Comparison of ENCODE assay signal across 20 cellular contexts in the genomic region with DNA sequence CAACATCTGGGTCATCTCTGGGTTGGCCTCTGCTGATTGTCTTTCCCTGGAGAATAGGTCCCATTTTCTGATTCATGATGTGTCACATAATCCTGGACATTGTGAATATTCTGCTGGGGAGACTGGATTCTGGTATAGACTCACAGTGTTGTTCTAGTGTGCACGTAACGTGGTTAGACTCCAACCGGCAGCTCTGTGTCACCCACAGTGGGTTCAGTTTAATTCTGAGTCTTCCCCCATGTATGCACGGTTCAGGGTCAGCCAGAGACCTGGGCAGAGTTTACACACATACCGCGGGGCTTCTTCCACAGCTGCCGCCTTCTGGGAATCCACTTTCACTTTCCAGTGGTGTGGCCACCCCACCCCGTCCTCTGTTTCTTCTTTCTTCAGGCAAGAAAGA. TPM values are rescaled to one million over a fixed set of nuclear protein-coding genes. Genes with fewer than 3 reads are reported as not detected.
DNase-seq lines count a peak whose midpoint lies in the region; ATAC-seq and TF ChIP-seq lines count a peak whose summit lies in the region.
"Had no signal": no experiment of that assay in that cellular context is flagged by ENCODE, and none has a peak within 500 bp of the region (broad histone marks: within the 10 kb centered on the region; RNA-seq: fewer than 3 reads in every experiment).

No MANE protein-coding gene starts in this region.

- TF ChIP-seq CTCF in HFFc6 (IDR thresholded peaks at IDR 0.05), result no peak
- TF ChIP-seq CTCF in WTC11 (IDR thresholded peaks at IDR 0.05), result no peak

- peak overlapping the region; percentile 68 for H3K27ac Mint-ChIP-seq in HFFc6
- H3K27ac Mint-ChIP-seq in WTC11, result peak overlapping the region; percentile 53; the same call in 1 of the 2 replicates
- H3K27ac Mint-ChIP-seq: CD14-positive monocyte had no signal

- POLR2A ChIA-PET in WTC11 (lab: Charles Lee), result no interaction called here

- H3K4me1 Mint-ChIP-seq in HFFc6 (ENCODE audit: low read depth), result peaks cover 68% of the 10 kb centered on the region
- H3K4me1 Mint-ChIP-seq in WTC11, result no peaks in the 10 kb centered on the region
- H3K4me1 Mint-ChIP-seq: CD14-positive monocyte had no signal

- no peak for ATAC-seq in WTC11
- ATAC-seq: K562, left lobe of liver had no signal

- CTCF ChIA-PET in WTC11 (lab: Charles Lee), result no interaction called here

- H3K36me3 Mint-ChIP-seq in HFFc6 (ENCODE audit: low read depth) (peaks cover 29% of the 10 kb centered on the region), WTC11 (peaks cover 77% of the 10 kb centered on the region)
- H3K36me3 Mint-ChIP-seq: CD14-positive monocyte had no signal

- H3K9me3 Mint-ChIP-seq in HFFc6 (peaks cover 13% of the 10 kb centered on the region), WTC11 (peaks cover 6% of the 10 kb centered on the region)

- intact Hi-C loops in cardiac septum (cut with DNase I), result no loop called here

- H3K27me3 Mint-ChIP-seq in HFFc6 (ENCODE audit: insufficient read depth) (peaks cover 9% of the 10 kb centered on the region), WTC11 (ENCODE audit: low read depth) (no peaks in the 10 kb centered on the region)

- DNase-seq in A172 (ENCODE audit: low spot score) (peak; percentile 13), HFFc6 (peak; percentile 88), WTC11 (ENCODE audit: low spot score) (no peak), fibroblast of peridontal ligament (ENCODE audit: extremely low read depth) (peak; percentile 23), amniotic stem cell (lab: John Stamatoyannopoulos, UW) (no peak), cardiac septum (ENCODE audit: low spot score) (no peak), hypothalamus (lab: John Stamatoyannopoulos, UW) (no peak), NCI-H2107 treated with DMSO at 0.1 percent for 48 hours (lab: John Stamatoyannopoulos, UW; ENCODE audit: unreplicated experiment) (no peak)
- DNase-seq: 8988T; activated CD4-positive, alpha-beta T cell treated with anti-CD3 and anti-CD28 coated beads for 48 hours; DMS 273 treated with DMSO at 0.1 percent for 48 hours; NCI-H1930; NCI-H446 treated with DMSO at 0.1 percent for 48 hours; NK-92 treated with Interleukin-12 subunit alpha and Interleukin-12 subunit beta, amount 100 ng/mL, for 24 hours; spleen; stimulated activated CD4-positive, alpha-beta T cell treated with anti-CD3 and anti-CD28 coated beads, Interleukin-4, amount 100 ng/mL, for 4 hours had no signal

- H3K4me3 Mint-ChIP-seq in HFFc6 (peak overlapping the region; percentile 51), WTC11 (no peak overlapping the region)
- H3K4me3 Mint-ChIP-seq: CD14-positive monocyte had no signal

TF ChIP-seq in WTC11, 78 proteins besides CTCF, POLR2A, EP300 and RAD21:
- TF ChIP-seq ZNF219 (CRISPR knock-in tag; IDR thresholded peaks at IDR 0.05; ENCODE audit: borderline replicate concordance) (no peak), TCF7 (CRISPR knock-in tag; IDR thresholded peaks at IDR 0.05; ENCODE audit: low read depth) (no peak), GRHL2 (CRISPR knock-in tag; IDR thresholded peaks at IDR 0.05; ENCODE audit: insufficient replicate concordance, severe bottlenecking) (no peak), JAZF1 (CRISPR knock-in tag; IDR thresholded peaks at IDR 0.05) (no peak), CBFB (CRISPR knock-in tag; IDR thresholded peaks at IDR 0.05; ENCODE audit: low read depth) (no peak)
- TF ChIP-seq, protein P1, sequence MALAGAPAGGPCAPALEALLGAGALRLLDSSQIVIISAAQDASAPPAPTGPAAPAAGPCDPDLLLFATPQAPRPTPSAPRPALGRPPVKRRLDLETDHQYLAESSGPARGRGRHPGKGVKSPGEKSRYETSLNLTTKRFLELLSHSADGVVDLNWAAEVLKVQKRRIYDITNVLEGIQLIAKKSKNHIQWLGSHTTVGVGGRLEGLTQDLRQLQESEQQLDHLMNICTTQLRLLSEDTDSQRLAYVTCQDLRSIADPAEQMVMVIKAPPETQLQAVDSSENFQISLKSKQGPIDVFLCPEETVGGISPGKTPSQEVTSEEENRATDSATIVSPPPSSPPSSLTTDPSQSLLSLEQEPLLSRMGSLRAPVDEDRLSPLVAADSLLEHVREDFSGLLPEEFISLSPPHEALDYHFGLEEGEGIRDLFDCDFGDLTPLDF (CRISPR knock-in tag; IDR thresholded peaks at IDR 0.05), result no peak
- TF ChIP-seq, protein P2, sequence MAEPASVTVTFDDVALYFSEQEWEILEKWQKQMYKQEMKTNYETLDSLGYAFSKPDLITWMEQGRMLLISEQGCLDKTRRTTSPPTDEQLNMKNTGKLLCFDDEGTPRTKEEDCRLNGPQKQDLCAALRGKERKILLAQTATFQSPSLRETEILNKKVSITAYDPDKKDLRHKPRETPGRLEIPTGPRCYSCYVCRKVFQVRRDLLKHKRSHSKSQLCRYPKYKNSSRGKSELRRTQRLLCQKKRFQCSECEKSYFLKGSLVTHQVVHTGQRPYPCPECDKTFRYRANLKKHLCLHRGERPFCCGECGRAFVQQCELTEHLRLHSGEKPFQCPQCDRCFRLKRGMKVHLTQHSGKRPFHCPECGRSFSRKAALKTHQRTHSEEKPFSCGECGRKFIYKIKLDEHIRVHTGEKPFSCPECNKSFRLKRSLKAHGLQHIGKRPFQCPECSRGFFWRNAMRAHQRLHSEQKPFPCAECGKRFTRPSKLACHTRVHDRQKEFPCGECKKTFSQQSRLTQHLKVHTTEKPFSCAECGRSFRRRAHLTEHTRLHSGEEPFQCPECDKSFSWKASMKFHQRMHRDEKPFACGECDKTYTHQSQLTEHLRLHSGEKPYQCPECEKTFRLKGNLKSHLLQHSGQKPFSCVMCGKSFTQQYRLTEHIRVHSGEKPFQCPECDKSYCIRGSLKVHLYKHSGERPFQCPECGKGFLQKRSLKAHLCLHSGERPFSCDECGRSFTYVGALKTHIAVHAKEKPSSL (CRISPR knock-in tag; conservative IDR thresholded peaks at IDR 0.05), result no peak
- TF ChIP-seq, protein P3, sequence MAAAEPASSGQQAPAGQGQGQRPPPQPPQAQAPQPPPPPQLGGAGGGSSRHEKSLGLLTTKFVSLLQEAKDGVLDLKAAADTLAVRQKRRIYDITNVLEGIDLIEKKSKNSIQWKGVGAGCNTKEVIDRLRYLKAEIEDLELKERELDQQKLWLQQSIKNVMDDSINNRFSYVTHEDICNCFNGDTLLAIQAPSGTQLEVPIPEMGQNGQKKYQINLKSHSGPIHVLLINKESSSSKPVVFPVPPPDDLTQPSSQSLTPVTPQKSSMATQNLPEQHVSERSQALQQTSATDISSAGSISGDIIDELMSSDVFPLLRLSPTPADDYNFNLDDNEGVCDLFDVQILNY (CRISPR knock-in tag; IDR thresholded peaks at IDR 0.05), result no peak
- TF ChIP-seq, protein P4, sequence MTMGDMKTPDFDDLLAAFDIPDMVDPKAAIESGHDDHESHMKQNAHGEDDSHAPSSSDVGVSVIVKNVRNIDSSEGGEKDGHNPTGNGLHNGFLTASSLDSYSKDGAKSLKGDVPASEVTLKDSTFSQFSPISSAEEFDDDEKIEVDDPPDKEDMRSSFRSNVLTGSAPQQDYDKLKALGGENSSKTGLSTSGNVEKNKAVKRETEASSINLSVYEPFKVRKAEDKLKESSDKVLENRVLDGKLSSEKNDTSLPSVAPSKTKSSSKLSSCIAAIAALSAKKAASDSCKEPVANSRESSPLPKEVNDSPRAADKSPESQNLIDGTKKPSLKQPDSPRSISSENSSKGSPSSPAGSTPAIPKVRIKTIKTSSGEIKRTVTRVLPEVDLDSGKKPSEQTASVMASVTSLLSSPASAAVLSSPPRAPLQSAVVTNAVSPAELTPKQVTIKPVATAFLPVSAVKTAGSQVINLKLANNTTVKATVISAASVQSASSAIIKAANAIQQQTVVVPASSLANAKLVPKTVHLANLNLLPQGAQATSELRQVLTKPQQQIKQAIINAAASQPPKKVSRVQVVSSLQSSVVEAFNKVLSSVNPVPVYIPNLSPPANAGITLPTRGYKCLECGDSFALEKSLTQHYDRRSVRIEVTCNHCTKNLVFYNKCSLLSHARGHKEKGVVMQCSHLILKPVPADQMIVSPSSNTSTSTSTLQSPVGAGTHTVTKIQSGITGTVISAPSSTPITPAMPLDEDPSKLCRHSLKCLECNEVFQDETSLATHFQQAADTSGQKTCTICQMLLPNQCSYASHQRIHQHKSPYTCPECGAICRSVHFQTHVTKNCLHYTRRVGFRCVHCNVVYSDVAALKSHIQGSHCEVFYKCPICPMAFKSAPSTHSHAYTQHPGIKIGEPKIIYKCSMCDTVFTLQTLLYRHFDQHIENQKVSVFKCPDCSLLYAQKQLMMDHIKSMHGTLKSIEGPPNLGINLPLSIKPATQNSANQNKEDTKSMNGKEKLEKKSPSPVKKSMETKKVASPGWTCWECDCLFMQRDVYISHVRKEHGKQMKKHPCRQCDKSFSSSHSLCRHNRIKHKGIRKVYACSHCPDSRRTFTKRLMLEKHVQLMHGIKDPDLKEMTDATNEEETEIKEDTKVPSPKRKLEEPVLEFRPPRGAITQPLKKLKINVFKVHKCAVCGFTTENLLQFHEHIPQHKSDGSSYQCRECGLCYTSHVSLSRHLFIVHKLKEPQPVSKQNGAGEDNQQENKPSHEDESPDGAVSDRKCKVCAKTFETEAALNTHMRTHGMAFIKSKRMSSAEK (CRISPR knock-in tag; IDR thresholded peaks at IDR 0.05; ENCODE audit: borderline replicate concordance), result no peak

RNA-seq across cellular contexts. Expression of a gene that starts 38.0 kb away (rescaled TPM):
- not detected in 2 replicates for total RNA-seq in A172 (2014; rRNA removed; shearing (Covaris generic))
- total RNA-seq in HFFc6 (2021; fragmentation: NEBNext Ultra II Directional; extraction: Animal tissue kit (Norgen Biotek cat#: 25700)), result not detected
- total RNA-seq in WTC11 (2021) (0.11 TPM in 1 of 3 replicates, not detected in the others), cardiac septum (8.5 TPM)
- total RNA-seq: K562, left lobe of liver, pulmonary artery endothelial cell, spleen had no signal

Comparison
In these comparisons a context has a peak if more than half of its experiments do, and no peak if none do; other contexts are left out.
1. DNase-seq: peak in A172 (single experiment), HFFc6 (single experiment) and fibroblast of peridontal ligament (single experiment); none in WTC11 (single experiment), amniotic stem cell (single experiment), cardiac septum (single experiment), hypothalamus (0 of 51) and NCI-H2107 treated with DMSO at 0.1 percent for 48 hours (single experiment).